ENCODE assay signal across 18 cellular contexts in the genomic region with DNA sequence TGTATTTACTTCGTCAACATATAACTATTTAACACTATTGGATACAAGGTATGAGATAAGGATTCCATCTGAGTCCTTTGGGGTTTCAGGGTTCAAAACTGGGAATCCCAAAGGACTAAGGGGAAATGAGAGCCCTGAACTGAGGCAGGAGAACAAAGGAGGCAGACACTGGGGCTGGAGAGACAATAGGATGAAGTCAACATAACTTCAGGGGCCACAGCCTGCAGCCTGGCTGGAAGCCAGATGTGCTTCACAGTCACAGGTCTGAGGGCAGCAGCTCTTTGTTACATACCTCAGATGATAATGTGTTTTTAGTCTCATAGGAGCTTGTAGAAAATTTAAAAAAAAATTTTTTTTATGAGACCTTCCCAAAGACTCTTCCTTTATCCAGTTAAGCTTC.
DNase-seq lines count a peak whose midpoint lies in the region; ATAC-seq and TF ChIP-seq lines count a peak whose summit lies in the region.
"Had no signal": no experiment of that assay in that cellular context is flagged by ENCODE, and none has a peak within 500 bp of the region (broad histone marks: within the 10 kb centered on the region; RNA-seq: fewer than 3 reads in every experiment).

No MANE protein-coding gene starts in this region.

- H3K27ac ChIP-seq in cardiac muscle cell (no peak overlapping the region), thyroid gland (no peak overlapping the region), A673 (ENCODE audit: low read depth, low read length, poor library complexity, severe bottlenecking) (no peak overlapping the region)
- H3K27ac ChIP-seq: RWPE1 had no signal

- CTCF ChIA-PET in A673 (lab: Charles Lee) = no interaction called here

- ATAC-seq in left cardiac atrium (no peak), GM21515 (IDR thresholded peaks at IDR 0.05; ENCODE audit: unreplicated experiment) (no peak)
- ATAC-seq: sciatic nerve had no signal

- H3K4me3 ChIP-seq in cardiac muscle cell (no peak overlapping the region), thyroid gland (replicated peaks in 1 of 3) (no peak overlapping the region), A673 (ENCODE audit: low read depth, low read length, poor library complexity, severe bottlenecking) (no peak overlapping the region)

- no TSS peak for BruUV-seq in A673 (replicated peaks; lab: Mats Ljungman, UMichigan)

- POLR2A ChIA-PET in A673 (lab: Charles Lee; ENCODE audit: low non-redundant PET) = no interaction called here

- H3K4me1 ChIP-seq in cardiac muscle cell (ENCODE audit: low read depth) = no peaks in the 10 kb centered on the region
- H3K4me1 ChIP-seq in thyroid gland = no peaks in the 10 kb centered on the region
- H3K4me1 ChIP-seq in A673 (ENCODE audit: insufficient read depth, low read length, poor library complexity, severe bottlenecking) = no peaks in the 10 kb centered on the region

- TF ChIP-seq POLR2A in thyroid gland (IDR thresholded peaks at IDR 0.05) = no peak

- peak; percentile 2 to 37 for DNase-seq in cardiac muscle cell (ENCODE audit: low read depth in 1 of 2, low spot score in 1 of 2)
- no peak for DNase-seq in left cardiac atrium
- peak; percentile 63 for DNase-seq in NCI-H345 (lab: John Stamatoyannopoulos, UW)
- peak; percentile 87 for DNase-seq in dermis blood vessel endothelial cell
- DNase-seq in thyroid gland = peak; percentile 36 to 47
- DNase-seq in epidermal melanocyte (ENCODE audit: insufficient read length, low spot score) = no peak
- DNase-seq in A673 (ENCODE audit: low spot score) = no peak
- DNase-seq: activated CD4-positive, alpha-beta T cell treated with anti-CD3 and anti-CD28 coated beads, Interleukin-2, amount 10 ng/mL, durations not matched to agents 24 days and 14 days; activated T-cell treated with anti-CD3 and anti-CD28 coated beads for 4 hours; Calu3; effector memory CD4-positive, alpha-beta T cell; foreskin fibroblast; MV-4-11; stimulated activated CD4-positive, alpha-beta T cell treated with anti-CD3 and anti-CD28 coated beads, Interleukin-4, amount 100 ng/mL, for 24 hours; T1000 had no signal

- TF ChIP-seq CTCF in cardiac muscle cell (IDR thresholded peaks at IDR 0.05; ENCODE audit: low read depth, low read length) (no peak), thyroid gland (IDR thresholded peaks at IDR 0.05) (no peak), A673 (conservative IDR thresholded peaks at IDR 0.05; ENCODE audit: low read depth, low read length) (no peak)

- H3K27me3 ChIP-seq in cardiac muscle cell = no peaks in the 10 kb centered on the region
- no peaks in the 10 kb centered on the region for H3K27me3 ChIP-seq in thyroid gland
- no peaks in the 10 kb centered on the region for H3K27me3 ChIP-seq in A673 (replicated peaks; ENCODE audit: insufficient read depth, low read depth, low read length, poor library complexity)

- intact Hi-C loops in left cardiac atrium (cut with DNase I) = no loop called here
- intact Hi-C loops in thyroid gland (cut with DNase I) = no loop called here
- intact Hi-C loops in A673 (cut with micrococcal nuclease; ENCODE audit: unreplicated experiment) = no loop called here

- H3K36me3 ChIP-seq in cardiac muscle cell = no peaks in the 10 kb centered on the region
- H3K36me3 ChIP-seq in thyroid gland = no peaks in the 10 kb centered on the region
- H3K36me3 ChIP-seq in A673 (ENCODE audit: insufficient read depth, low read length, poor library complexity, severe bottlenecking) = no peaks in the 10 kb centered on the region

- H3K9me3 ChIP-seq in cardiac muscle cell (ENCODE audit: low read depth) = no peaks in the 10 kb centered on the region
- H3K9me3 ChIP-seq in thyroid gland = no peaks in the 10 kb centered on the region
- no peaks in the 10 kb centered on the region for H3K9me3 ChIP-seq in A673 (ENCODE audit: low read depth, low read length, poor library complexity, severe bottlenecking)

- 94 to 98% methylated on average over 1 of the region's 1 CpG for WGBS in thyroid gland, 2 donors

Comparison
In these comparisons a context has a peak if more than half of its experiments do, and no peak if none do; other contexts are left out.
1. DNase-seq: peak in cardiac muscle cell (2 of 2), NCI-H345 (single experiment), dermis blood vessel endothelial cell (single experiment) and thyroid gland (2 of 2); none in left cardiac atrium (single experiment), epidermal melanocyte (single experiment) and A673 (single experiment).